21 cellular contexts compared by ENCODE assay signal in genomic region chr4:17203767-17204166, GRCh38.
DNase-seq lines count a peak whose midpoint lies in the region; ATAC-seq and TF ChIP-seq lines count a peak whose summit lies in the region.
"Had no signal": no experiment of that assay in that cellular context is flagged by ENCODE, and none has a peak within 500 bp of the region (broad histone marks: within the 10 kb centered on the region; RNA-seq: fewer than 3 reads in every experiment).

No MANE protein-coding gene starts in this region.

- H3K9me3 ChIP-seq in adipocyte (ENCODE audit: control insufficient read depth, low read length) (peaks cover 11% of the 10 kb centered on the region), osteoblast (ENCODE audit: low read depth, low read length) (peaks cover 2% of the 10 kb centered on the region)
- H3K9me3 ChIP-seq: BE2C had no signal

- intact Hi-C loops in Right ventricle myocardium superior (cut with DNase I), result no loop called here
- intact Hi-C loops in cardiac septum (cut with DNase I), result no loop called here

- H3K36me3 ChIP-seq in adipocyte (ENCODE audit: control insufficient read depth, insufficient read depth, low read length, severe bottlenecking) (no peaks in the 10 kb centered on the region), osteoblast (ENCODE audit: insufficient read depth, low read length) (no peaks in the 10 kb centered on the region)
- H3K36me3 ChIP-seq: BE2C; BLaER1 treated with 17β-estradiol and CSF1 and Interleukin-3, amounts not matched to agents 10 nM and 100 nM had no signal

- H3K79me2 ChIP-seq in osteoblast (ENCODE audit: insufficient read depth, low read length), result no peaks in the 10 kb centered on the region

- H3K4me1 ChIP-seq in adipocyte (ENCODE audit: control insufficient read depth, insufficient read depth, low read length), result peaks cover 39% of the 10 kb centered on the region
- peaks cover 22% of the 10 kb centered on the region for H3K4me1 ChIP-seq in osteoblast (ENCODE audit: insufficient read depth, low read length)
- H3K4me1 ChIP-seq: BE2C; BLaER1 treated with 17β-estradiol and CSF1 and Interleukin-3, amounts not matched to agents 10 nM and 100 nM had no signal

- H3K4me3 ChIP-seq in AG10803 (ENCODE audit: low read length), result no peak overlapping the region
- H3K4me3 ChIP-seq in adipocyte (ENCODE audit: low read length), result peak overlapping the region; percentile 38
- H3K4me3 ChIP-seq in osteoblast (ENCODE audit: insufficient read depth, low read length), result no peak overlapping the region
- H3K4me3 ChIP-seq: BLaER1 treated with 17β-estradiol and CSF1 and Interleukin-3, amounts not matched to agents 10 nM and 100 nM; GM23338 had no signal

- no peak overlapping the region for H2AFZ ChIP-seq in osteoblast (ENCODE audit: low read length)
- H2AFZ ChIP-seq: GM23338 had no signal

- no peaks in the 10 kb centered on the region for H4K20me1 ChIP-seq in osteoblast (ENCODE audit: insufficient read depth, low read length)
- H4K20me1 ChIP-seq: BLaER1 treated with 17β-estradiol and CSF1 and Interleukin-3, amounts not matched to agents 10 nM and 100 nM had no signal

- TF ChIP-seq CTCF in AG10803 (conservative IDR thresholded peaks at IDR 0.05; ENCODE audit: low read length) (no peak), osteoblast (IDR thresholded peaks at IDR 0.05; ENCODE audit: extremely low read depth, low read depth, low read length) (no peak)

- DNase-seq in Right ventricle myocardium superior, result no peak
- DNase-seq in cardiac septum (ENCODE audit: low spot score), result no peak
- peak; percentile 38 for DNase-seq in AG10803 (ENCODE audit: low read depth)
- DNase-seq in adipocyte (ENCODE audit: low read depth), result no peak
- DNase-seq in osteoblast (ENCODE audit: insufficient read length, low spot score, missing footprints), result no peak
- DNase-seq in COLO829 (ENCODE audit: low spot score), result no peak
- DNase-seq in NCI-H774 (lab: John Stamatoyannopoulos, UW), result no peak
- DNase-seq in NOMO-1 treated with DMSO at 0.1 percent for 48 hours (lab: John Stamatoyannopoulos, UW; ENCODE audit: unreplicated experiment), result no peak
- DNase-seq: AML-193; BE2C; Calu3; CD4-positive, alpha-beta T cell; CD8-positive, alpha-beta memory T cell; COR-L47; DMS79; GF-D8; H9 had no signal

- H3K27ac ChIP-seq in osteoblast (ENCODE audit: low read depth, low read length), result no peak overlapping the region
- H3K27ac ChIP-seq: 22Rv1; BLaER1 treated with 17β-estradiol and CSF1 and Interleukin-3, amounts not matched to agents 10 nM and 100 nM had no signal

- H3K4me2 ChIP-seq in osteoblast (ENCODE audit: insufficient read depth, low read length), result peak overlapping the region; percentile 39
- H3K4me2 ChIP-seq: BLaER1 treated with 17β-estradiol and CSF1 and Interleukin-3, amounts not matched to agents 10 nM and 100 nM; GM23338 had no signal

- peak; percentile 24 for ATAC-seq in Right ventricle myocardium superior (ENCODE audit: poor library complexity)
- ATAC-seq: GM23338, HCT116 had no signal

- peak overlapping the region; percentile 32 for H3K9ac ChIP-seq in adipocyte (ENCODE audit: low read length)
- H3K9ac ChIP-seq: BLaER1 treated with 17β-estradiol and CSF1 and Interleukin-3, amounts not matched to agents 10 nM and 100 nM had no signal

- H3K27me3 ChIP-seq in adipocyte (replicated peaks; ENCODE audit: control insufficient read depth, insufficient read depth, low read length) (no peaks in the 10 kb centered on the region), osteoblast (ENCODE audit: insufficient read depth, low read length) (no peaks in the 10 kb centered on the region)
- H3K27me3 ChIP-seq: BE2C; BLaER1 treated with 17β-estradiol and CSF1 and Interleukin-3, amounts not matched to agents 10 nM and 100 nM had no signal
